ENCODE assay signal across 25 cellular contexts in genomic region chr1:47548188-47548587, GRCh38.
DNase-seq lines count a peak whose midpoint lies in the region; ATAC-seq and TF ChIP-seq lines count a peak whose summit lies in the region.
"Had no signal": no experiment of that assay in that cellular context is flagged by ENCODE, and none has a peak within 500 bp of the region (broad histone marks: within the 10 kb centered on the region; RNA-seq: fewer than 3 reads in every experiment).

No MANE protein-coding gene starts in this region.

- peak; percentile 29 for ATAC-seq in WTC11
- no peak for ATAC-seq in GM18873 (IDR thresholded peaks at IDR 0.05; ENCODE audit: low FRiP score, unreplicated experiment)
- ATAC-seq: A549 had no signal

- no peak overlapping the region for H4K8ac ChIP-seq in mesendoderm (ENCODE audit: low read depth, low read length)

- H3K56ac ChIP-seq in mesendoderm (ENCODE audit: low read length) = peak overlapping the region; percentile 35

- DNase-seq in Daoy (ENCODE audit: low read depth) = peak; percentile 76
- DNase-seq in H7 = peak; percentile 51
- no peak for DNase-seq in WTC11 (ENCODE audit: low spot score)
- DNase-seq in mesendoderm = no peak
- no peak for DNase-seq in NCI-H2029 treated with DMSO at 0.1 percent for 48 hours (lab: John Stamatoyannopoulos, UW)
- DNase-seq in DMS53 treated with DMSO at 0.1 percent for 48 hours (lab: John Stamatoyannopoulos, UW; ENCODE audit: unreplicated experiment) = no peak
- DNase-seq in stimulated activated CD4-positive, alpha-beta T cell treated with anti-CD3 and anti-CD28 coated beads, Interleukin-4, amount 100 ng/mL, for 24 hours = no peak
- DNase-seq: BE2C; CD4-positive, alpha-beta T cell; COR-L47; DND-41; GDM1; HFFc6; KBM-7; NCI-H1092 treated with DMSO at 0.1 percent for 48 hours; NCI-H1436 treated with DMSO at 0.1 percent for 48 hours; NCI-H1930; NCI-H226; NCI-H510A treated with DMSO at 0.1 percent for 48 hours; NCI-H748 treated with DMSO at 0.1 percent for 48 hours; PC-9; SHP77 treated with DMSO at 0.1 percent for 48 hours had no signal

- no peaks in the 10 kb centered on the region for H3K79me2 ChIP-seq in mesendoderm (ENCODE audit: control insufficient read depth, insufficient read depth, low read length)

- H3K27me3 Mint-ChIP-seq in WTC11 (ENCODE audit: low read depth) = peaks cover 14% of the 10 kb centered on the region

- H3K23ac ChIP-seq in mesendoderm (ENCODE audit: low read length) = no peak overlapping the region

- H3K36me3 ChIP-seq in H7 (replicated peaks; ENCODE audit: control insufficient read depth, insufficient read depth, low read length) = no peaks in the 10 kb centered on the region
- H3K36me3 ChIP-seq in mesendoderm (ENCODE audit: control insufficient read depth, insufficient read depth, low read length) = no peaks in the 10 kb centered on the region
- H3K36me3 ChIP-seq: BE2C had no signal

- H3K4me3 ChIP-seq in H7 (ENCODE audit: insufficient read depth, low read depth, low read length) = no peak overlapping the region
- H3K4me3 ChIP-seq in mesendoderm (ENCODE audit: low read length) = no peak overlapping the region
- H3K4me3 ChIP-seq: A549, PC-9 had no signal

- H2BK5ac ChIP-seq in mesendoderm (ENCODE audit: low read length) = no peak overlapping the region

- H2AK5ac ChIP-seq in mesendoderm (ENCODE audit: low read length) = no peak overlapping the region

- no peak for TF ChIP-seq CTCF in WTC11 (IDR thresholded peaks at IDR 0.05)

- H3K4me3 Mint-ChIP-seq in WTC11 = no peak overlapping the region
- H3K4me3 Mint-ChIP-seq: CD4-positive, alpha-beta T cell; HFFc6 had no signal

- CTCF ChIA-PET in WTC11 (lab: Charles Lee) = interaction anchor here (0.6 to 3.7 kb wide), 19 partner anchors 10 to 513 kb away, joined by 3 to 25 read pairs (median 6); partner anchors contain the start of gene FOXD2

- H3K27me3 ChIP-seq in H7 (ENCODE audit: control insufficient read depth, insufficient read depth, low read length) (no peaks in the 10 kb centered on the region), mesendoderm (ENCODE audit: insufficient read depth, low read length, poor library complexity) (no peaks in the 10 kb centered on the region)
- H3K27me3 ChIP-seq: BE2C had no signal

- no peak overlapping the region; the same call in 1 of the 2 replicates for H3K27ac Mint-ChIP-seq in WTC11
- H3K27ac Mint-ChIP-seq: CD4-positive, alpha-beta T cell; HFFc6 had no signal

- H3K4me1 Mint-ChIP-seq in WTC11 = peaks cover 28% of the 10 kb centered on the region

- no peaks in the 10 kb centered on the region; the same call in 1 of the 2 replicates for H3K36me3 Mint-ChIP-seq in WTC11

- H3K4ac ChIP-seq in mesendoderm (ENCODE audit: low read depth, low read length) = no peak overlapping the region

- POLR2A ChIA-PET in WTC11 (lab: Charles Lee) = interaction anchor here (1.4 kb wide), 1 partner anchor 28 kb away, joined by 3 read pairs; no protein-coding TSS in a partner anchor

- no peaks in the 10 kb centered on the region for H3K79me1 ChIP-seq in mesendoderm (ENCODE audit: low read length)

- H4K5ac ChIP-seq in mesendoderm (ENCODE audit: low read length) = no peak overlapping the region

- no peak overlapping the region for H3K9ac ChIP-seq in mesendoderm (ENCODE audit: low read length)

- peaks cover 5% of the 10 kb centered on the region for H3K9me3 Mint-ChIP-seq in WTC11
- H3K9me3 Mint-ChIP-seq: CD4-positive, alpha-beta T cell; HFFc6 had no signal

- WGBS in mesendoderm (ENCODE audit: extremely low coverage, insufficient coverage, low lambda C conversion rate) = no CpG with 5 or more reads among the region's 6 CpGs

- no peak overlapping the region for H3K27ac ChIP-seq in mesendoderm (ENCODE audit: low read depth, low read length)
- H3K27ac ChIP-seq: A549, PC-9, RWPE1 had no signal

- no peak overlapping the region for H2BK15ac ChIP-seq in mesendoderm (replicated peaks; ENCODE audit: low read depth)

- H3K4me2 ChIP-seq in mesendoderm (ENCODE audit: low read length) = no peak overlapping the region
- H3K4me2 ChIP-seq: A549, PC-9 had no signal

- H2BK120ac ChIP-seq in mesendoderm (ENCODE audit: low read depth, low read length) = no peak overlapping the region

- H3K4me1 ChIP-seq in mesendoderm (ENCODE audit: control insufficient read depth, low read depth, low read length) = peaks cover 2% of the 10 kb centered on the region
- H3K4me1 ChIP-seq: A549, BE2C had no signal

- no peak overlapping the region for H3K18ac ChIP-seq in mesendoderm (ENCODE audit: low read length)

TF ChIP-seq in WTC11, 78 proteins besides CTCF, POLR2A, EP300 and RAD21 (continues in another document):
- TF ChIP-seq, protein P1, sequence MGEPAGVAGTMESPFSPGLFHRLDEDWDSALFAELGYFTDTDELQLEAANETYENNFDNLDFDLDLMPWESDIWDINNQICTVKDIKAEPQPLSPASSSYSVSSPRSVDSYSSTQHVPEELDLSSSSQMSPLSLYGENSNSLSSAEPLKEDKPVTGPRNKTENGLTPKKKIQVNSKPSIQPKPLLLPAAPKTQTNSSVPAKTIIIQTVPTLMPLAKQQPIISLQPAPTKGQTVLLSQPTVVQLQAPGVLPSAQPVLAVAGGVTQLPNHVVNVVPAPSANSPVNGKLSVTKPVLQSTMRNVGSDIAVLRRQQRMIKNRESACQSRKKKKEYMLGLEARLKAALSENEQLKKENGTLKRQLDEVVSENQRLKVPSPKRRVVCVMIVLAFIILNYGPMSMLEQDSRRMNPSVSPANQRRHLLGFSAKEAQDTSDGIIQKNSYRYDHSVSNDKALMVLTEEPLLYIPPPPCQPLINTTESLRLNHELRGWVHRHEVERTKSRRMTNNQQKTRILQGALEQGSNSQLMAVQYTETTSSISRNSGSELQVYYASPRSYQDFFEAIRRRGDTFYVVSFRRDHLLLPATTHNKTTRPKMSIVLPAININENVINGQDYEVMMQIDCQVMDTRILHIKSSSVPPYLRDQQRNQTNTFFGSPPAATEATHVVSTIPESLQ (CRISPR knock-in tag; IDR thresholded peaks at IDR 0.05) = no peak
- TF ChIP-seq AR (CRISPR knock-in tag; IDR thresholded peaks at IDR 0.05) (no peak), FOXP4 (CRISPR knock-in tag; IDR thresholded peaks at IDR 0.05) (no peak), HMGXB4 (CRISPR knock-in tag; IDR thresholded peaks at IDR 0.05) (no peak), ZNF121 (CRISPR knock-in tag; IDR thresholded peaks at IDR 0.05) (no peak), MYBL2 (CRISPR knock-in tag; IDR thresholded peaks at IDR 0.05) (no peak), EMX1 (CRISPR knock-in tag; IDR thresholded peaks at IDR 0.05) (no peak), NR2C2 (CRISPR knock-in tag; IDR thresholded peaks at IDR 0.05) (no peak), SMAD4 (CRISPR knock-in tag; IDR thresholded peaks at IDR 0.05) (no peak), NFE2L1 (CRISPR knock-in tag; IDR thresholded peaks at IDR 0.05) (no peak), NFATC4 (CRISPR knock-in tag; IDR thresholded peaks at IDR 0.05) (no peak), JUN (CRISPR knock-in tag; IDR thresholded peaks at IDR 0.05) (no peak), CREM (CRISPR knock-in tag; IDR thresholded peaks at IDR 0.05) (no peak), NFYB (CRISPR knock-in tag; conservative IDR thresholded peaks at IDR 0.05; ENCODE audit: low read depth) (no peak)

Comparison
In these comparisons a context has a peak if more than half of its experiments do, and no peak if none do; other contexts are left out.
1. DNase-seq: peak in Daoy (single experiment) and H7 (single experiment); none in WTC11 (single experiment), mesendoderm (single experiment), NCI-H2029 treated with DMSO at 0.1 percent for 48 hours (single experiment), DMS53 treated with DMSO at 0.1 percent for 48 hours (single experiment) and stimulated activated CD4-positive, alpha-beta T cell treated with anti-CD3 and anti-CD28 coated beads, Interleukin-4, amount 100 ng/mL, for 24 hours (single experiment).